Comparison of ENCODE assay signal across 8 cellular contexts in the genomic region with DNA sequence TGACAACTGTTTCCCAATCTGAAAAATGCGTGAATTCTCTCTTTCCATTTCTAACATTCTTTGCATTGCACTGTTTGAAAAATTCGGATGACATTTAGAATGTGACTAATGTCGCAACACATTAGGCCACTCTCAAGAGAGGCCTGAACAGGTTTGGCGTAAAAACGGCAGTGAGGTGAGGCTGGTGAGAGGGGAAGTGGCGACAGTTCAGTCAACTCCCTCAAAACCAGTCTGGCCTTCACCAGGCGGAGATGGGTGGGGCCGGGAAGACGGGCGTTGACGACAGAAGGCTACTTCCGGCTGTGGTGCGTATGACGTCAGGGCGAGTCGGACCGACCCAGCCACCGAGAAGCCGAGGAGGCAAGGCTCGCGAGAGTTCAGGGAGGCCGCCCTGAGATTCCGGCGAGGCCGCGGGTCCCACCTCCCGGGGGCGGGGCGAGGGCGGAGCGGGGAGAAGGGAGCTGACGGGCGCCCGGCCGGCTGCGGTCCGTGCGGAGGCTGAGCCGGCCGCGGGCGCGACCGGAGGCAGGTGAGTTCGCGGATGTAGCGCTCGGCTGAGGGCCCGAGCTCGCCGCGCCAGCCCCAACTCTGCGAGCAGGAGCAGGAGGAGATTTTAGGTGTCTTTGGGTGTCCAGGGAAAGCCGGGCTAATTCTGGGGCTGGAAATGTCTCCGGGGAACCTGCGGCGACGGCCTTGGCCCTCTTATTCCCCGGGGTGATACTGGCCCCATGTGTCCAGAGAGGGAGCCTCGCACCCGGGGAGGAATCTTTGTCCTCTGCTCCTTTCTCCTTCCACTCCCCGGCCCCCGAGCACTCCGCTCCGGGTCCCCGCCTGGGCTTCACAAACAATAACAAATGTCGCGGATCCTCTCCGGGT. TPM values are rescaled to one million over a fixed set of nuclear protein-coding genes. Genes with fewer than 3 reads are reported as not detected.
DNase-seq lines count a peak whose midpoint lies in the region; ATAC-seq and TF ChIP-seq lines count a peak whose summit lies in the region.

A gene (plus strand): TSS at position 483 of the 876 bp plus-strand sequence. CDS start 53,435 bp downstream, outside the sequence.

- intact Hi-C loops in activated B cell treated with CpG ODN at 0.5 μM for 24 hours (cut with micrococcal nuclease): loop anchor here (1.0 to 10.0 kb wide), 9 partner anchors 23 to 951 kb away; a partner anchor contains a TSS
- intact Hi-C loops in spleen (cut with DNase I; ENCODE audit: low total_unique reads): no loop called here

- ATAC-seq in GM18873 (IDR thresholded peaks at IDR 0.05; ENCODE audit: low FRiP score, unreplicated experiment): peak; percentile 83
- peak; percentile 87 for ATAC-seq in HG03139 (IDR thresholded peaks at IDR 0.05; ENCODE audit: unreplicated experiment)
- ATAC-seq in activated B cell treated with CpG ODN at 0.5 μM for 24 hours (ENCODE audit: low read depth): peak; percentile 97

- DNase-seq in AG08396 (ENCODE audit: low spot score) (peak; percentile 95), NCI-H2196 treated with DMSO at 0.1 percent for 48 hours (lab: John Stamatoyannopoulos, UW; ENCODE audit: unreplicated experiment) (peak; percentile 100), activated B cell treated with CpG ODN at 0.5 μM for 24 hours (peak; percentile 97), caudate nucleus (lab: John Stamatoyannopoulos, UW) (peak in 60 of 61 donors; percentile 31 to 97 (median 86)), immature natural killer cell (peak; percentile 98 to 99 (median 98)), spleen (peak; percentile 100)

- TF ChIP-seq CTCF in activated B cell treated with CpG ODN at 0.5 μM for 24 hours (IDR thresholded peaks at IDR 0.05): no peak
- peak in 6 of 11 experiments; percentile 23 to 46 (median 32) for TF ChIP-seq CTCF in spleen (IDR thresholded peaks at IDR 0.05 in 8 of 11, conservative IDR thresholded peaks at IDR 0.05 in 3 of 11)

- POLR2A ChIA-PET in activated B cell treated with CpG ODN at 0.5 μM for 24 hours (lab: Charles Lee): interaction anchor here (0.8 to 2.8 kb wide), 11 partner anchors 17 to 231 kb away, joined by 3 to 13 read pairs (median 4); a partner anchor contains a TSS

- H3K4me1 Mint-ChIP-seq in activated B cell treated with CpG ODN at 0.5 μM for 24 hours (peaks cover 46% of the 10 kb centered on the region), immature natural killer cell (peaks cover 26 to 45% of the 10 kb centered on the region in 2 donors)

- H3K27me3 ChIP-seq in spleen (replicated peaks in 1 of 7): no peaks in the 10 kb centered on the region

- no peaks in the 10 kb centered on the region for H3K36me3 ChIP-seq in spleen

- H3K4me3 ChIP-seq in spleen: peak within 1 kb of the TSS; percentile 51 to 83 (median 68)

- H3K27me3 Mint-ChIP-seq in activated B cell treated with CpG ODN at 0.5 μM for 24 hours: no peaks in the 10 kb centered on the region
- H3K27me3 Mint-ChIP-seq in immature natural killer cell (ENCODE audit: low read depth in 3 of 3): peaks cover 8 to 17% (median 9%) of the 10 kb centered on the region in 3 donors

- H3K4me3 Mint-ChIP-seq in activated B cell treated with CpG ODN at 0.5 μM for 24 hours (peak within 1 kb of the TSS; percentile 98), immature natural killer cell (peak within 1 kb of the TSS; percentile 97 to 100 (median 99))

- CTCF ChIA-PET in activated B cell treated with CpG ODN at 0.5 μM for 24 hours (lab: Charles Lee): interaction anchor here (0.7 to 1.1 kb wide), 4 partner anchors 61 to 229 kb away, joined by 3 to 5 read pairs (median 3); no protein-coding TSS in a partner anchor

- H3K36me3 Mint-ChIP-seq in activated B cell treated with CpG ODN at 0.5 μM for 24 hours (ENCODE audit: low read depth): peaks cover 4% of the 10 kb centered on the region
- H3K36me3 Mint-ChIP-seq in immature natural killer cell: no peaks in the 10 kb centered on the region

- no peaks in the 10 kb centered on the region for H3K9me3 Mint-ChIP-seq in activated B cell treated with CpG ODN at 0.5 μM for 24 hours
- H3K9me3 Mint-ChIP-seq in immature natural killer cell: peaks cover 0 to 2% (median 0%) of the 10 kb centered on the region in 6 donors

- H3K27ac ChIP-seq in caudate nucleus (ENCODE audit: low read depth, low read length): peak within 1 kb of the TSS; percentile 80
- peak within 1 kb of the TSS; percentile 71 to 95 (median 91) for H3K27ac ChIP-seq in spleen

- peak; percentile 14 to 86 (median 85) for TF ChIP-seq POLR2A in spleen (IDR thresholded peaks at IDR 0.05)

- WGBS in spleen, 5 donors: 3 to 9% (median 6%) methylated on average over 32 to 69 of the region's 69 CpGs

- H3K27ac Mint-ChIP-seq in activated B cell treated with CpG ODN at 0.5 μM for 24 hours (peak within 1 kb of the TSS; percentile 95), immature natural killer cell (peak within 1 kb of the TSS; percentile 94 to 99 (median 97))

- peaks cover 12 to 41% (median 24%) of the 10 kb centered on the region in 6 donors for H3K4me1 ChIP-seq in spleen

- no peaks in the 10 kb centered on the region for H3K9me3 ChIP-seq in spleen

RNA-seq across cellular contexts. Expression of the gene that starts here (rescaled TPM):
- total RNA-seq in activated B cell treated with CpG ODN at 0.5 μM for 24 hours (24.2 and 26.3 TPM in 2 replicates), spleen (10 to 100 TPM; 22.0 to 39.8 (median 26.9) TPM)
- polyA plus RNA-seq in immature natural killer cell (10 to 100 TPM in 2 of 3 donors, 1 to 10 TPM in 1; 9.7 to 12.4 (median 11.7) TPM), spleen (1 to 10 TPM; 6.4 to 7.9 (median 6.8) TPM)

Comparison
In these comparisons a context has a peak if more than half of its experiments do, and no peak if none do; other contexts are left out.
1. Peak in every context shown above with its lines: DNase-seq, ATAC-seq, H3K4me3 ChIP-seq and H3K27ac ChIP-seq.